8 cellular contexts compared by ENCODE assay signal in the genomic region with DNA sequence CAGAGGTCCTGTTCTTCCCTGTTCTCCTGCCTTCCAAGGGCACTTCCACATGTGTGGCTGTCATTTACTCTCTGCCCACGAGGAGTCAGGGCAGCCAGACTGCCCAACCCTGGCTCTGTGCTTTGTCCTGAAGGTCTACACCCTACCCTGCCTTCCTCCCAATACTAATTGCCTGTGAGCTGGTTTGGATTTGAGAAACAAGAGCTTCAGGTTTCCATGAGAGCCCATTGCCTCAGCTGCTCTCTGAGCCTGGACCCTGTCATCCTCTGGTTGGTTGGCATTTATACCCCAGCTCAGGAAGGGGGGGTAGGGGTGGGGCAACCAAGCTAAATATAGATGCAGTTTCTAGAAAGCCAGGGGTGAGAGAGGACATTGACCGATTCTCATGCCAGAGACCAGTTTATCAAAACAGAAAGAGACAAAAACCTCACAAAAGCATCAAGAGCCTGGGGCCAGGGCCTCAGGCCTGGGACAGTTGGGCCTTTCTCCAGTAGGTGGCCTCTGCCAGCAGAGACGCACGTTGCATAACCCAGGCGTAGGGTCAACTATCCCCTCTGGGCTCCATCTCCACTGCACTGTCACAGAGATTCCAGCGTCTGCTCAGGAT. TPM values are rescaled to one million over a fixed set of nuclear protein-coding genes. Genes with fewer than 3 reads are reported as not detected.
DNase-seq lines count a peak whose midpoint lies in the region; ATAC-seq and TF ChIP-seq lines count a peak whose summit lies in the region.

No MANE protein-coding gene starts in this region.

- no peaks in the 10 kb centered on the region for H3K27me3 ChIP-seq in right cardiac atrium (ENCODE audit: control insufficient read depth, insufficient read depth)

- H3K9me3 ChIP-seq in right cardiac atrium (ENCODE audit: control insufficient read depth, low read length) = no peaks in the 10 kb centered on the region

- DNase-seq in ELF-1 (ENCODE audit: low read depth, low spot score) (peak; percentile 81), HCEC 1CT (peak; percentile 26), right cardiac atrium (peak; percentile 65 to 86 (median 80)), stromal cell of bone marrow (ENCODE audit: low read depth) (peak; percentile 33), head of caudate nucleus (no peak), T-helper 9 cell (no peak)
- DNase-seq in stimulated activated naive CD4-positive, alpha-beta T cell (lab: John Stamatoyannopoulos, UW) = no peak

- H3K4me3 ChIP-seq in WI38 (ENCODE audit: low read depth, low read length) (no peak overlapping the region), right cardiac atrium (ENCODE audit: low read length) (no peak overlapping the region)

- peak; percentile 63; the same call in 1 of the 2 replicates for TF ChIP-seq CTCF in WI38 (IDR thresholded peaks at IDR 0.05; ENCODE audit: low read depth, low read length)

- peaks cover 6% of the 10 kb centered on the region for H3K4me1 ChIP-seq in right cardiac atrium (ENCODE audit: control insufficient read depth, insufficient read depth, low read length)

- 20% methylated on average over 6 of the region's 6 CpGs for WGBS in right cardiac atrium

- peak; percentile 84 to 86 for ATAC-seq in right cardiac atrium

- intact Hi-C loops in right cardiac atrium (cut with DNase I) (no loop called here), head of caudate nucleus (cut with DNase I) (no loop called here)

- H3K27ac ChIP-seq in right cardiac atrium (ENCODE audit: low read length) = peak overlapping the region; percentile 85

RNA-seq across cellular contexts. Expression of a gene that starts 34.5 kb away (rescaled TPM):
- 1 to 10 TPM in 2 of 4 donors, under 1 TPM in 2; 0.93 to 3.0 (median 1.3) TPM for total RNA-seq in right cardiac atrium
- polyA plus RNA-seq in right cardiac atrium = 0.27 TPM

RNA-seq across cellular contexts. Expression of a gene that starts 50.6 kb away (rescaled TPM):
- 10 to 100 TPM; 46.5 to 60.1 (median 51.1) TPM for total RNA-seq in right cardiac atrium
- polyA plus RNA-seq in right cardiac atrium = 38.0 TPM

Comparison
In these comparisons a context has a peak if more than half of its experiments do, and no peak if none do; other contexts are left out.
1. DNase-seq: peak in ELF-1 (single experiment), HCEC 1CT (single experiment), right cardiac atrium (3 of 3) and stromal cell of bone marrow (single experiment); none in head of caudate nucleus (0 of 42), T-helper 9 cell (single experiment) and stimulated activated naive CD4-positive, alpha-beta T cell (0 of 6).